In the genomic region with DNA sequence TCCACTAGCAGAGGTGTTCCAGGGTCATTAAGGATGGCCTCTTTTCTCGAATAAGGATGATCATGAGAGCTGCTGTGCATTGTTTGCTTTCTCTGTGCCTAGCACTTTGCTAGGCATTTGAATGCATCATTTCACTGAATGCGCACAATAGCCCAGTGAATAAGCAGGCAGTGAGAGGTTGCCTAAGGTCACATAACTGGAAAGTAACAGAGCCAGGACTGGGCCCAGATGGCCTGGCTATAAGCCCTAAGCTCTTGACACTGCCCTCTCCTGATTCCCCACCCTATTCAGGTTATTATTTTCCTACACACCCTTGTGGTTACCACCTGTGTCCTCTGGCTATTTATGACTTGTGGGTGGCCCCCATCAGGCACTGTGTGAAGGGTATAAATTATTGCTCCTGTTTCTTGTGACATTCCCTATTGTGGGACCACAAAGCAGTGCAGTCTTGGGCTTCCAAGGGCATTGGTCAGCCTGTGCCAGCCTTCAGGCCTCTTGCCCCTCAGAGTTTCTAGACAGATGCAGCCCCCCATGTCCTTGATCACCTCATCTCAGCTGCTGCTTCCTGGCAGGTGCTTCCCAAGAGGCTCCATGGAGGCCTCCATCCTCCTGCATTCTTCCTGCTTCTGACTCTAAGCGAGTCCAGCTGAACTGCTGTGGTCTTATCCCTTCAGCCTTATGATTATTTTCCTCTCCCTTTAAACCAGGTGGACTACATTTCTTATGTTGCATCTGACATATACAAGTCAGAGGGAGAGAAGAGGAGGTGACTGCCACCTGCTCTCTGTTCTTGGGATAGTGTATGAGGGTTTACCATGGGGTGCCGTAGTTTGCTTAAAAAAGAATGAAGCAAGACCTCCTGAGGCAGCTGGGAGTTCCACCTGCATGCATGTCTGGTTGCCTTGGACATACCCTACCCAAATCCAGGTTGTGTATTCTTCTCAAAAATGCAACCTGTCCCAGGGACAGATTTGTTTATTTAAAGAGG, we compare ENCODE assay signal across 16 cellular contexts.
A peak's percentile ranks its signal among the peaks of the same experiment; 100 is the strongest.
DNase-seq lines count a peak whose midpoint lies in the region; ATAC-seq and FAIRE-seq lines count a peak whose summit lies in the region.
"Had no signal": no experiment of that assay in that cellular context is flagged by ENCODE, and none has a peak within 500 bp of the region (broad histone marks: within the 10 kb centered on the region; RNA-seq: fewer than 3 reads in every experiment).

No MANE protein-coding gene starts in this region.

- peak overlapping the region; percentile 92 for H3K27ac ChIP-seq in angular gyrus (ENCODE audit: low read depth, low read length)
- H3K27ac ChIP-seq: 22Rv1, SK-N-MC had no signal

- peak; percentile 2 to 84 (median 38) for DNase-seq in NCI-H1417 (lab: John Stamatoyannopoulos, UW)
- no peak for DNase-seq in NCI-H1417 treated with DMSO at 0.1 percent for 48 hours (lab: John Stamatoyannopoulos, UW)
- DNase-seq in islet precursor cell, result peak; percentile 33
- DNase-seq in superior temporal gyrus (ENCODE audit: extremely low spot score), result peak; percentile 89
- DNase-seq in T-helper 9 cell, result no peak
- DNase-seq in HTR-8/SVneo (ENCODE audit: insufficient read length, low spot score), result no peak
- DNase-seq: activated CD4-positive, alpha-beta T cell treated with anti-CD3 and anti-CD28 coated beads, Interleukin-2, amount 10 ng/mL, durations not matched to agents 24 days and 14 days; activated naive CD4-positive, alpha-beta T cell treated with anti-CD3 and anti-CD28 coated beads for 36 hours; foreskin fibroblast; left colon; NCI-H510A had no signal

- FAIRE-seq in HTR-8/SVneo (lab: Jason Lieb, UNC), result no peak

- no peak for ATAC-seq in GM18511 (IDR thresholded peaks at IDR 0.05; ENCODE audit: unreplicated experiment)
- ATAC-seq: GM12878, left colon had no signal

Comparison
In these comparisons a context has a peak if more than half of its experiments do, and no peak if none do; other contexts are left out.
1. DNase-seq: peak in NCI-H1417 (3 of 3), islet precursor cell (single experiment) and superior temporal gyrus (single experiment); none in NCI-H1417 treated with DMSO at 0.1 percent for 48 hours (single experiment), T-helper 9 cell (single experiment) and HTR-8/SVneo (single experiment).